ENCODE assay signal across 19 cellular contexts in the genomic region with DNA sequence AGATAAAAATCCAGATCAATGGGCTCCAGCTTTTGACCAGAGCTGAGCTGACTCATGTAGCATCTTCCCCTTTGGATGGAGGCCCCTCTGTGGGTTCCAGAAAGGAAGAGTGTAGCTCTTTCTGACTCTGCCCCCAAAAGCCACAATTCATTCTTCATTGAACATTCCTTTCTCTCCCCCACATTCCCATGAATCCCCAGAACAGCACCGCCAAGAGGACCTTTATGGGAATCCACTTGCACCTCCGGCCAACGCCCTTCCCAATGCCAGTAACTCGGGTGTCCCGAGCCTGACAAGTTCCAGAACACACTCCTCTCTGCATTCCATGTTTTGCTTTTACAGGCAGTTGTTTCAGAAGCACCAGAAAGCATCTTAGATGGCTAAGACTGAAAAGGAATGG.
"Had no signal": no experiment of that assay in that cellular context is flagged by ENCODE, and none has a peak within 500 bp of the region (broad histone marks: within the 10 kb centered on the region; RNA-seq: fewer than 3 reads in every experiment).

No MANE protein-coding gene starts in this region.

- H3K27me3 Mint-ChIP-seq: activated CD4-positive, alpha-beta T cell treated with anti-CD3 and anti-CD28 coated beads, Interleukin-2, amount 10 ng/mL, durations not matched to agents 7 days and 5 days had no signal

- H2AFZ ChIP-seq: parathyroid adenoma had no signal

- H3K4me3 ChIP-seq: adrenal gland, gastroesophageal sphincter, heart right ventricle, lower lobe of right lung, skin epidermis, upper lobe of right lung had no signal

- ATAC-seq: gastroesophageal sphincter, heart right ventricle, left cardiac atrium, lower lobe of right lung, upper lobe of right lung had no signal

- H3K36me3 ChIP-seq: adrenal gland, gastroesophageal sphincter, heart right ventricle, lower lobe of right lung, upper lobe of right lung had no signal

- H3K79me2 ChIP-seq: parathyroid adenoma had no signal

- H3K9me3 ChIP-seq: upper lobe of right lung had no signal

- H3K36me3 Mint-ChIP-seq: brain, mesothelial cell of epicardium had no signal

- H3K27me3 ChIP-seq: adrenal gland, gastroesophageal sphincter, heart right ventricle, upper lobe of right lung had no signal

- H3K27ac ChIP-seq: adrenal gland, gastroesophageal sphincter, heart right ventricle, lower lobe of right lung, parathyroid adenoma, skin epidermis, upper lobe of right lung had no signal

- H3K4me1 ChIP-seq: adrenal gland, gastroesophageal sphincter, heart right ventricle, lower lobe of right lung, parathyroid adenoma, upper lobe of right lung had no signal

- DNase-seq: activated CD4-positive, alpha-beta T cell treated with anti-CD3 and anti-CD28 coated beads, Interleukin-2, amount 10 ng/mL, durations not matched to agents 7 days and 5 days; activated naive CD4-positive, alpha-beta T cell treated with anti-CD3 and anti-CD28 coated beads, Interleukin-2, amount 50 U/mL, for 16 hours; adrenal gland; dermis blood vessel endothelial cell; heart right ventricle; left cardiac atrium; lower lobe of right lung; retina; stimulated activated CD4-positive, alpha-beta T cell treated with anti-CD3 and anti-CD28 coated beads, Interleukin-4, amount 100 ng/mL, for 24 hours; stimulated activated naive CD4-positive, alpha-beta T cell treated with Interleukin-2 at 50 U/mL for 16 hours; SW 1271; upper lobe of right lung had no signal

- H3K4me1 Mint-ChIP-seq: activated CD4-positive, alpha-beta T cell treated with anti-CD3 and anti-CD28 coated beads, Interleukin-2, amount 10 ng/mL, durations not matched to agents 7 days and 5 days; brain; central memory CD8-positive, alpha-beta T cell had no signal

- H3K4me3 Mint-ChIP-seq: activated CD4-positive, alpha-beta T cell treated with anti-CD3 and anti-CD28 coated beads, Interleukin-2, amount 10 ng/mL, durations not matched to agents 7 days and 5 days; brain; central memory CD8-positive, alpha-beta T cell; mesothelial cell of epicardium; T-helper 2 cell treated with Interferon-gamma antibody and Interleukin-4, amounts not matched to agents 5 μg/mL and 100 μg/mL, for 36 hours had no signal

- H3K27ac Mint-ChIP-seq: activated CD4-positive, alpha-beta T cell treated with anti-CD3 and anti-CD28 coated beads, Interleukin-2, amount 10 ng/mL, durations not matched to agents 7 days and 5 days; brain; mesothelial cell of epicardium; T-helper 2 cell treated with Interferon-gamma antibody and Interleukin-4, amounts not matched to agents 5 μg/mL and 100 μg/mL, for 36 hours had no signal
